Comparison of ENCODE assay signal across 1 cellular context in the genomic region with DNA sequence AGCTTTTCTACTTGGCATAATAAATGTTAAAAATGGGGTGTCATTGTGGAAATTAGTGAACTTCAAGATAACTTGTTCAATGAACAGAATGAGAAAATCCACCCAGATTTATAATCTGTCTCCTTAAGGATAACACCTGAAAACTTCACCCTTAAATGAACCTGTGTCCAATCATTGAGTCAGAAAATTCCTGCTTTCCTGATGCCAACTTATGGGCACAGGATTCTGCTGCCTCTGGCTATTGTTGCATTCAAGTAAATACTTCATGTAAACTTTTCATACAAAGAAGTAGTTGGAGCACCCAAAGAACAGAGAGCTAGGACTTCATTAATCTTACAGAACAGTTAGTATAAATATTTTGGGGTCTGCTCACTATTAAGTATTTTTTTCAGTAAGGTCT.
TF ChIP-seq lines count a peak whose summit lies in the region.

No MANE protein-coding gene starts in this region.

TF ChIP-seq in HCT116, 20 proteins besides CTCF, POLR2A, EP300 and RAD21 (continued from another document):
- TF ChIP-seq, protein P1, sequence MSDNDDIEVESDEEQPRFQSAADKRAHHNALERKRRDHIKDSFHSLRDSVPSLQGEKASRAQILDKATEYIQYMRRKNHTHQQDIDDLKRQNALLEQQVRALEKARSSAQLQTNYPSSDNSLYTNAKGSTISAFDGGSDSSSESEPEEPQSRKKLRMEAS (IDR thresholded peaks at IDR 0.05), result no peak
- TF ChIP-seq EZH2 (IDR thresholded peaks at IDR 0.05) (no peak), SRF (IDR thresholded peaks at IDR 0.05; ENCODE audit: low read depth) (no peak)
